Comparison of ENCODE assay signal across 1 cellular context in genomic region chr11:10488581-10489443, GRCh38.
TF ChIP-seq lines count a peak whose summit lies in the region.

No MANE protein-coding gene starts in this region.

TF ChIP-seq in IMR-90, 13 proteins besides CTCF, POLR2A, EP300 and RAD21:
- TF ChIP-seq ELK1 (IDR thresholded peaks at IDR 0.05; ENCODE audit: borderline replicate concordance, low read depth, low read length): no peak
- TF ChIP-seq CHD1 (IDR thresholded peaks at IDR 0.05; ENCODE audit: low read depth, low read length): no peak
- no peak for TF ChIP-seq BHLHE40 (IDR thresholded peaks at IDR 0.05; ENCODE audit: low read depth, low read length)
- TF ChIP-seq USF2 (IDR thresholded peaks at IDR 0.05; ENCODE audit: low read depth, low read length): no peak
- TF ChIP-seq RCOR1 (IDR thresholded peaks at IDR 0.05; ENCODE audit: insufficient replicate concordance, low read length): no peak
